ENCODE assay signal across 9 cellular contexts in genomic region chr14:22887990-22888378, GRCh38. TPM values are rescaled to one million over a fixed set of nuclear protein-coding genes. Genes with fewer than 3 reads are reported as not detected.
DNase-seq lines count a peak whose midpoint lies in the region; ATAC-seq and TF ChIP-seq lines count a peak whose summit lies in the region.
"Had no signal": no experiment of that assay in that cellular context is flagged by ENCODE, and none has a peak within 500 bp of the region (broad histone marks: within the 10 kb centered on the region; RNA-seq: fewer than 3 reads in every experiment).

No MANE protein-coding gene starts in this region.

- CTCF ChIA-PET in activated CD8-positive, alpha-beta T cell treated with anti-CD3 and anti-CD28 coated beads for 36 hours (lab: Charles Lee), result interaction anchor here (0.9 to 14.8 kb wide), 7 partner anchors 13 to 181 kb away, joined by 3 to 187 read pairs (median 4); partner anchors contain the start of genes LRP10 and RBM23
- CTCF ChIA-PET in activated CD8-positive, alpha-beta T cell treated with anti-CD3 and anti-CD28 coated beads, Interleukin-2, amount 10 ng/mL, durations not matched to agents 7 days and 5 days (lab: Charles Lee), result interaction anchor here (1.2 to 11.0 kb wide), 7 partner anchors 14 to 331 kb away, joined by 3 to 152 read pairs (median 5); partner anchors contain the start of gene LRP10
- CTCF ChIA-PET in activated CD8-positive, alpha-beta memory T cell treated with anti-CD3 and anti-CD28 coated beads, Interleukin-2, amount 10 ng/mL, durations not matched to agents 7 days and 5 days (lab: Charles Lee), result interaction anchor here (0.9 to 11.1 kb wide), 9 partner anchors 10 to 316 kb away, joined by 3 to 126 read pairs (median 5); partner anchors contain the start of genes LRP10 and PRMT5

- H3K27ac Mint-ChIP-seq in activated CD8-positive, alpha-beta T cell treated with anti-CD3 and anti-CD28 coated beads for 36 hours, result peak overlapping the region; percentile 36
- no peak overlapping the region for H3K27ac Mint-ChIP-seq in activated CD8-positive, alpha-beta T cell treated with anti-CD3 and anti-CD28 coated beads, Interleukin-2, amount 10 ng/mL, durations not matched to agents 7 days and 5 days
- H3K27ac Mint-ChIP-seq in activated CD8-positive, alpha-beta memory T cell treated with anti-CD3 and anti-CD28 coated beads, Interleukin-2, amount 10 ng/mL, durations not matched to agents 7 days and 5 days, result peak overlapping the region; percentile 80

- H3K9me3 ChIP-seq in iPS-18c (ENCODE audit: control insufficient read depth, insufficient read depth, low read length), result no peaks in the 10 kb centered on the region

- POLR2A ChIA-PET in activated CD8-positive, alpha-beta T cell treated with anti-CD3 and anti-CD28 coated beads for 36 hours (lab: Charles Lee), result interaction anchor here (0.6 to 2.3 kb wide), 2 partner anchors 9 to 312 kb away, joined by 3 to 7 read pairs; no protein-coding TSS in a partner anchor
- POLR2A ChIA-PET in activated CD8-positive, alpha-beta T cell treated with anti-CD3 and anti-CD28 coated beads, Interleukin-2, amount 10 ng/mL, durations not matched to agents 7 days and 5 days (lab: Charles Lee), result interaction anchor here (0.6 to 1.7 kb wide), 4 partner anchors 15 to 122 kb away, joined by 3 to 5 read pairs (median 3); partner anchors contain the start of gene OXA1L

- H3K27me3 Mint-ChIP-seq in activated CD8-positive, alpha-beta T cell treated with anti-CD3 and anti-CD28 coated beads for 36 hours, result peaks cover 1% of the 10 kb centered on the region
- peaks cover 29% of the 10 kb centered on the region for H3K27me3 Mint-ChIP-seq in activated CD8-positive, alpha-beta T cell treated with anti-CD3 and anti-CD28 coated beads, Interleukin-2, amount 10 ng/mL, durations not matched to agents 7 days and 5 days (ENCODE audit: low read depth)
- peaks cover 30% of the 10 kb centered on the region for H3K27me3 Mint-ChIP-seq in activated CD8-positive, alpha-beta memory T cell treated with anti-CD3 and anti-CD28 coated beads, Interleukin-2, amount 10 ng/mL, durations not matched to agents 7 days and 5 days

- H3K9me3 Mint-ChIP-seq in activated CD8-positive, alpha-beta T cell treated with anti-CD3 and anti-CD28 coated beads for 36 hours, result no peaks in the 10 kb centered on the region
- no peaks in the 10 kb centered on the region for H3K9me3 Mint-ChIP-seq in activated CD8-positive, alpha-beta T cell treated with anti-CD3 and anti-CD28 coated beads, Interleukin-2, amount 10 ng/mL, durations not matched to agents 7 days and 5 days (ENCODE audit: insufficient read depth)
- H3K9me3 Mint-ChIP-seq in activated CD8-positive, alpha-beta memory T cell treated with anti-CD3 and anti-CD28 coated beads, Interleukin-2, amount 10 ng/mL, durations not matched to agents 7 days and 5 days (ENCODE audit: low read depth), result no peaks in the 10 kb centered on the region
- H3K9me3 Mint-ChIP-seq: dendritic cell treated with granulocyte-macrophage colony-stimulating factor and Interleukin-4, amounts not matched to agents 40 ng/mL and 50 ng/mL, for 4 days had no signal

- H3K4me3 ChIP-seq in iPS-18c (ENCODE audit: insufficient read depth, low read depth, low read length), result peak overlapping the region; percentile 59

- peak overlapping the region; percentile 70 for H3K4me3 Mint-ChIP-seq in activated CD8-positive, alpha-beta T cell treated with anti-CD3 and anti-CD28 coated beads for 36 hours
- no peak overlapping the region for H3K4me3 Mint-ChIP-seq in activated CD8-positive, alpha-beta T cell treated with anti-CD3 and anti-CD28 coated beads, Interleukin-2, amount 10 ng/mL, durations not matched to agents 7 days and 5 days
- H3K4me3 Mint-ChIP-seq in activated CD8-positive, alpha-beta memory T cell treated with anti-CD3 and anti-CD28 coated beads, Interleukin-2, amount 10 ng/mL, durations not matched to agents 7 days and 5 days, result peak overlapping the region; percentile 77

- peak; percentile 21 for ATAC-seq in activated CD8-positive, alpha-beta T cell treated with anti-CD3 and anti-CD28 coated beads for 36 hours
- ATAC-seq in activated CD8-positive, alpha-beta T cell treated with anti-CD3 and anti-CD28 coated beads, Interleukin-2, amount 10 ng/mL, durations not matched to agents 7 days and 5 days, result no peak
- peak; percentile 41 for ATAC-seq in HG03280 (IDR thresholded peaks at IDR 0.05; ENCODE audit: unreplicated experiment)
- ATAC-seq in activated CD8-positive, alpha-beta memory T cell treated with anti-CD3 and anti-CD28 coated beads, Interleukin-2, amount 10 ng/mL, durations not matched to agents 7 days and 5 days, result no peak

- DNase-seq in activated CD8-positive, alpha-beta T cell treated with anti-CD3 and anti-CD28 coated beads for 36 hours, result peak; percentile 78
- no peak for DNase-seq in activated CD8-positive, alpha-beta T cell treated with anti-CD3 and anti-CD28 coated beads, Interleukin-2, amount 10 ng/mL, durations not matched to agents 7 days and 5 days
- no peak for DNase-seq in activated CD8-positive, alpha-beta memory T cell treated with anti-CD3 and anti-CD28 coated beads, Interleukin-2, amount 10 ng/mL, durations not matched to agents 7 days and 5 days
- peak; percentile 52 for DNase-seq in stimulated activated naive CD4-positive, alpha-beta T cell treated with Interleukin-2 at 50 U/mL for 16 hours (lab: John Stamatoyannopoulos, UW)
- DNase-seq in HK-2 (ENCODE audit: unreplicated experiment) (no peak), RKO (ENCODE audit: low spot score) (no peak)

- peaks cover 1% of the 10 kb centered on the region for H3K36me3 Mint-ChIP-seq in activated CD8-positive, alpha-beta T cell treated with anti-CD3 and anti-CD28 coated beads for 36 hours (ENCODE audit: low read depth)
- peaks cover 4% of the 10 kb centered on the region for H3K36me3 Mint-ChIP-seq in activated CD8-positive, alpha-beta T cell treated with anti-CD3 and anti-CD28 coated beads, Interleukin-2, amount 10 ng/mL, durations not matched to agents 7 days and 5 days (ENCODE audit: low read depth)
- H3K36me3 Mint-ChIP-seq in activated CD8-positive, alpha-beta memory T cell treated with anti-CD3 and anti-CD28 coated beads, Interleukin-2, amount 10 ng/mL, durations not matched to agents 7 days and 5 days, result peaks cover 1% of the 10 kb centered on the region

- no peak for TF ChIP-seq CTCF in activated CD8-positive, alpha-beta T cell treated with anti-CD3 and anti-CD28 coated beads for 36 hours (IDR thresholded peaks at IDR 0.05)

- intact Hi-C loops in activated CD8-positive, alpha-beta T cell treated with anti-CD3 and anti-CD28 coated beads for 36 hours (cut with micrococcal nuclease), result no loop called here

- peaks cover 35% of the 10 kb centered on the region for H3K4me1 Mint-ChIP-seq in activated CD8-positive, alpha-beta T cell treated with anti-CD3 and anti-CD28 coated beads for 36 hours (ENCODE audit: low read depth)
- peaks cover 31% of the 10 kb centered on the region for H3K4me1 Mint-ChIP-seq in activated CD8-positive, alpha-beta T cell treated with anti-CD3 and anti-CD28 coated beads, Interleukin-2, amount 10 ng/mL, durations not matched to agents 7 days and 5 days (ENCODE audit: low read depth)
- H3K4me1 Mint-ChIP-seq in activated CD8-positive, alpha-beta memory T cell treated with anti-CD3 and anti-CD28 coated beads, Interleukin-2, amount 10 ng/mL, durations not matched to agents 7 days and 5 days, result peaks cover 36% of the 10 kb centered on the region

RNA-seq across cellular contexts. Expression of gene REM2, which starts 5.0 kb away (rescaled TPM):
- total RNA-seq in activated CD8-positive, alpha-beta T cell treated with anti-CD3 and anti-CD28 coated beads for 36 hours, result under 1 TPM; 0.20 to 0.27 TPM
- under 1 TPM; 0.21 to 0.61 TPM for total RNA-seq in activated CD8-positive, alpha-beta T cell treated with anti-CD3 and anti-CD28 coated beads, Interleukin-2, amount 10 ng/mL, durations not matched to agents 7 days and 5 days
- total RNA-seq in activated CD8-positive, alpha-beta memory T cell treated with anti-CD3 and anti-CD28 coated beads, Interleukin-2, amount 10 ng/mL, durations not matched to agents 7 days and 5 days, result under 1 TPM; 0.26 to 0.93 TPM

RNA-seq across cellular contexts. Expression of gene LRP10, which starts 16.4 kb away (rescaled TPM):
- total RNA-seq in activated CD8-positive, alpha-beta T cell treated with anti-CD3 and anti-CD28 coated beads for 36 hours, result 10 to 100 TPM; 18.7 to 21.0 TPM
- total RNA-seq in activated CD8-positive, alpha-beta T cell treated with anti-CD3 and anti-CD28 coated beads, Interleukin-2, amount 10 ng/mL, durations not matched to agents 7 days and 5 days, result 10 to 100 TPM; 37.1 to 40.7 TPM
- 10 to 100 TPM; 59.0 to 60.1 TPM for total RNA-seq in activated CD8-positive, alpha-beta memory T cell treated with anti-CD3 and anti-CD28 coated beads, Interleukin-2, amount 10 ng/mL, durations not matched to agents 7 days and 5 days

RNA-seq across cellular contexts. Expression of gene RBM23, which starts 31.0 kb away (rescaled TPM):
- 10 to 100 TPM; 46.9 to 55.2 TPM for total RNA-seq in activated CD8-positive, alpha-beta T cell treated with anti-CD3 and anti-CD28 coated beads for 36 hours
- total RNA-seq in activated CD8-positive, alpha-beta T cell treated with anti-CD3 and anti-CD28 coated beads, Interleukin-2, amount 10 ng/mL, durations not matched to agents 7 days and 5 days, result 10 to 100 TPM; 77.1 to 81.2 TPM
- 10 to 100 TPM; 82.9 to 96.7 TPM for total RNA-seq in activated CD8-positive, alpha-beta memory T cell treated with anti-CD3 and anti-CD28 coated beads, Interleukin-2, amount 10 ng/mL, durations not matched to agents 7 days and 5 days

RNA-seq across cellular contexts. Expression of gene PRMT5, which starts 41.2 kb away (rescaled TPM):
- total RNA-seq in activated CD8-positive, alpha-beta T cell treated with anti-CD3 and anti-CD28 coated beads for 36 hours, result 100 to 1,000 TPM; 107 to 116 TPM
- 10 to 100 TPM; 55.5 to 64.9 TPM for total RNA-seq in activated CD8-positive, alpha-beta T cell treated with anti-CD3 and anti-CD28 coated beads, Interleukin-2, amount 10 ng/mL, durations not matched to agents 7 days and 5 days
- total RNA-seq in activated CD8-positive, alpha-beta memory T cell treated with anti-CD3 and anti-CD28 coated beads, Interleukin-2, amount 10 ng/mL, durations not matched to agents 7 days and 5 days, result 10 to 100 TPM; 49.2 to 84.0 TPM

RNA-seq across cellular contexts. Expression of gene MMP14, which starts 51.6 kb away (rescaled TPM):
- total RNA-seq in activated CD8-positive, alpha-beta T cell treated with anti-CD3 and anti-CD28 coated beads for 36 hours, result 1 to 10 TPM; 1.9 to 3.1 TPM
- 1 to 10 TPM; 1.8 to 2.4 TPM for total RNA-seq in activated CD8-positive, alpha-beta T cell treated with anti-CD3 and anti-CD28 coated beads, Interleukin-2, amount 10 ng/mL, durations not matched to agents 7 days and 5 days
- total RNA-seq in activated CD8-positive, alpha-beta memory T cell treated with anti-CD3 and anti-CD28 coated beads, Interleukin-2, amount 10 ng/mL, durations not matched to agents 7 days and 5 days, result 1 to 10 TPM; 1.3 to 2.5 TPM

Comparison
In these comparisons a context has a peak if more than half of its experiments do, and no peak if none do; other contexts are left out.
1. ATAC-seq: peak in activated CD8-positive, alpha-beta T cell treated with anti-CD3 and anti-CD28 coated beads for 36 hours (single experiment) and HG03280 (single experiment); none in activated CD8-positive, alpha-beta T cell treated with anti-CD3 and anti-CD28 coated beads, Interleukin-2, amount 10 ng/mL, durations not matched to agents 7 days and 5 days (single experiment) and activated CD8-positive, alpha-beta memory T cell treated with anti-CD3 and anti-CD28 coated beads, Interleukin-2, amount 10 ng/mL, durations not matched to agents 7 days and 5 days (single experiment).
2. DNase-seq: peak in activated CD8-positive, alpha-beta T cell treated with anti-CD3 and anti-CD28 coated beads for 36 hours (single experiment) and stimulated activated naive CD4-positive, alpha-beta T cell treated with Interleukin-2 at 50 U/mL for 16 hours (single experiment); none in activated CD8-positive, alpha-beta T cell treated with anti-CD3 and anti-CD28 coated beads, Interleukin-2, amount 10 ng/mL, durations not matched to agents 7 days and 5 days (single experiment), activated CD8-positive, alpha-beta memory T cell treated with anti-CD3 and anti-CD28 coated beads, Interleukin-2, amount 10 ng/mL, durations not matched to agents 7 days and 5 days (single experiment), HK-2 (single experiment) and RKO (single experiment).